In genomic region chr5:14522721-14523120, GRCh38 we compare ENCODE assay signal across 22 cellular contexts. TPM values are rescaled to one million over a fixed set of nuclear protein-coding genes. Genes with fewer than 3 reads are reported as not detected.
A peak's percentile ranks its signal among the peaks of the same experiment; 100 is the strongest.
DNase-seq lines count a peak whose midpoint lies in the region; ATAC-seq and TF ChIP-seq lines count a peak whose summit lies in the region.
"Had no signal": no experiment of that assay in that cellular context is flagged by ENCODE, and none has a peak within 500 bp of the region (broad histone marks: within the 10 kb centered on the region; RNA-seq: fewer than 3 reads in every experiment).

No MANE protein-coding gene starts in this region.

- DNase-seq in osteocyte (ENCODE audit: extremely low spot score, unreplicated experiment), result peak; percentile 62
- DNase-seq in activated T-cell treated with anti-CD3 and anti-CD28 coated beads, Interleukin-2, amount 50 U/mL, for 24 hours, result no peak
- DNase-seq in natural killer cell, result no peak
- no peak for DNase-seq in COLO668 (lab: John Stamatoyannopoulos, UW; ENCODE audit: unreplicated experiment)
- DNase-seq: 8988T; ACHN; BE2C; C1 segment of cervical spinal cord; CD4-positive, alpha-beta T cell; CD8-positive, alpha-beta T cell; COR-L47; DMS 273 treated with DMSO at 0.1 percent for 48 hours; DMS153; DMS53; DMS79; DND-41; EL; GDM1 had no signal

- H3K4me1 Mint-ChIP-seq in osteocyte (ENCODE audit: unreplicated experiment) (no peaks in the 10 kb centered on the region), natural killer cell (peaks cover 0 to 6% of the 10 kb centered on the region in 2 donors)
- H3K4me1 Mint-ChIP-seq in activated T-cell treated with anti-CD3 and anti-CD28 coated beads, Interleukin-2, amount 50 U/mL, for 24 hours (ENCODE audit: low read depth), result no peaks in the 10 kb centered on the region

- H3K4me3 Mint-ChIP-seq in osteocyte (ENCODE audit: unreplicated experiment) (no peak overlapping the region), natural killer cell (no peak overlapping the region)
- H3K4me3 Mint-ChIP-seq in activated T-cell treated with anti-CD3 and anti-CD28 coated beads, Interleukin-2, amount 50 U/mL, for 24 hours, result no peak overlapping the region
- H3K4me3 Mint-ChIP-seq: CD4-positive, alpha-beta T cell; CD8-positive, alpha-beta T cell had no signal

- H3K27me3 Mint-ChIP-seq in osteocyte (ENCODE audit: unreplicated experiment) (no peaks in the 10 kb centered on the region), natural killer cell (ENCODE audit: low read depth in 2 of 2) (no peaks in the 10 kb centered on the region)
- peaks cover 4% of the 10 kb centered on the region for H3K27me3 Mint-ChIP-seq in activated T-cell treated with anti-CD3 and anti-CD28 coated beads, Interleukin-2, amount 50 U/mL, for 24 hours
- H3K27me3 Mint-ChIP-seq: CD4-positive, alpha-beta T cell had no signal

- intact Hi-C loops in natural killer cell (cut with micrococcal nuclease), result no loop called here

- H3K27ac ChIP-seq in 22Rv1, result peak overlapping the region; percentile 62
- peak overlapping the region; percentile 95 for H3K27ac ChIP-seq in VCaP
- H3K27ac ChIP-seq: BLaER1 had no signal

- TF ChIP-seq CTCF in 22Rv1 (IDR thresholded peaks at IDR 0.05) (no peak), VCaP (conservative IDR thresholded peaks at IDR 0.05) (no peak), osteocyte (IDR thresholded peaks at IDR 0.05) (no peak), natural killer cell (IDR thresholded peaks at IDR 0.05) (no peak)

- H3K9me3 Mint-ChIP-seq in osteocyte (ENCODE audit: unreplicated experiment) (no peaks in the 10 kb centered on the region), natural killer cell (peaks cover 0 to 3% of the 10 kb centered on the region in 2 donors)
- peaks cover 4% of the 10 kb centered on the region for H3K9me3 Mint-ChIP-seq in activated T-cell treated with anti-CD3 and anti-CD28 coated beads, Interleukin-2, amount 50 U/mL, for 24 hours
- H3K9me3 Mint-ChIP-seq: CD4-positive, alpha-beta T cell had no signal

- H3K27ac Mint-ChIP-seq in osteocyte (ENCODE audit: unreplicated experiment) (no peak overlapping the region), natural killer cell (no peak overlapping the region)
- no peak overlapping the region for H3K27ac Mint-ChIP-seq in activated T-cell treated with anti-CD3 and anti-CD28 coated beads, Interleukin-2, amount 50 U/mL, for 24 hours
- H3K27ac Mint-ChIP-seq: CD4-positive, alpha-beta T cell; CD8-positive, alpha-beta T cell had no signal

- no peaks in the 10 kb centered on the region for H3K36me3 Mint-ChIP-seq in osteocyte (ENCODE audit: unreplicated experiment)
- no peaks in the 10 kb centered on the region for H3K36me3 Mint-ChIP-seq in activated T-cell treated with anti-CD3 and anti-CD28 coated beads, Interleukin-2, amount 50 U/mL, for 24 hours (ENCODE audit: low read depth)
- no peaks in the 10 kb centered on the region for H3K36me3 Mint-ChIP-seq in natural killer cell
- H3K36me3 Mint-ChIP-seq: CD8-positive, alpha-beta T cell had no signal

- no peak for ATAC-seq in natural killer cell
- ATAC-seq: CD8-positive, alpha-beta T cell; GM12878 had no signal

RNA-seq across cellular contexts. Expression of gene OTULINL, which starts 58.9 kb away (rescaled TPM):
- total RNA-seq in osteocyte (0.73 and 1.3 TPM in 2 replicates), natural killer cell (10 to 100 TPM; 33.0 to 67.4 (median 51.8) TPM)

Comparison
In these comparisons a context has a peak if more than half of its experiments do, and no peak if none do; other contexts are left out.
1. RNA of gene OTULINL, which starts 58.9 kb away (total RNA-seq): 33.0 to 67.4 TPM in natural killer cell; 0.73 to 1.3 TPM in osteocyte; every median in the first group is over 10 times any median in the second.